ENCODE assay signal across 15 cellular contexts in genomic region chr5:21398511-21398910, GRCh38.
"Had no signal": no experiment of that assay in that cellular context is flagged by ENCODE, and none has a peak within 500 bp of the region (broad histone marks: within the 10 kb centered on the region; RNA-seq: fewer than 3 reads in every experiment).

No MANE protein-coding gene starts in this region.

- H3K27me3 ChIP-seq: hepatocyte, neural progenitor cell, sigmoid colon, upper lobe of right lung had no signal

- H3K4me1 ChIP-seq: neural progenitor cell, sigmoid colon, upper lobe of right lung had no signal

- H3K79me2 ChIP-seq: hepatocyte had no signal

- H3K4me3 ChIP-seq: hepatocyte, neural progenitor cell, ovary, sigmoid colon, upper lobe of right lung had no signal

- H2AFZ ChIP-seq: hepatocyte, neural progenitor cell had no signal

- H3K4me2 ChIP-seq: hepatocyte, neural progenitor cell had no signal

- H3K27ac ChIP-seq: hepatocyte, neural progenitor cell, ovary, sigmoid colon, upper lobe of right lung had no signal

- H3K36me3 ChIP-seq: neural progenitor cell, ovary, sigmoid colon, upper lobe of right lung had no signal

- DNase-seq: activated CD4-positive, alpha-beta memory T cell treated with anti-CD3 and anti-CD28 coated beads, Interleukin-2, amount 10 ng/mL, durations not matched to agents 7 days and 5 days; activated CD4-positive, alpha-beta T cell treated with anti-CD3 and anti-CD28 coated beads for 1 hour; activated naive CD4-positive, alpha-beta T cell; activated T-cell treated with anti-CD3 and anti-CD28 coated beads, Interleukin-2, amount 50 U/mL, for 72 hours; aorta; endodermal cell; erythroblast; kidney glomerular epithelial cell; ovary; sigmoid colon; stimulated activated CD4-positive, alpha-beta T cell treated with anti-CD3 and anti-CD28 coated beads, Interleukin-2, amount 100 ng/mL, for 24 hours; stimulated activated naive CD4-positive, alpha-beta T cell treated with Interleukin-2 at 50 U/mL for 16 hours; upper lobe of right lung had no signal

- ATAC-seq: upper lobe of right lung had no signal

- H3K9me3 ChIP-seq: ovary, sigmoid colon, upper lobe of right lung had no signal

- H3K9ac ChIP-seq: neural progenitor cell had no signal
